In genomic region chr3:66473181-66473580, GRCh38 we compare ENCODE assay signal across 10 cellular contexts. TPM values are rescaled to one million over a fixed set of nuclear protein-coding genes. Genes with fewer than 3 reads are reported as not detected.
DNase-seq lines count a peak whose midpoint lies in the region; ATAC-seq and TF ChIP-seq lines count a peak whose summit lies in the region.
"Had no signal": no experiment of that assay in that cellular context is flagged by ENCODE, and none has a peak within 500 bp of the region (broad histone marks: within the 10 kb centered on the region; RNA-seq: fewer than 3 reads in every experiment).

No MANE protein-coding gene starts in this region.

- DNase-seq in activated CD4-positive, alpha-beta T cell treated with anti-CD3 and anti-CD28 coated beads, Interleukin-2, amount 10 ng/mL, durations not matched to agents 24 days and 14 days: peak; percentile 63
- no peak for DNase-seq in activated CD4-positive, alpha-beta T cell treated with anti-CD3 and anti-CD28 coated beads for 1 hour
- DNase-seq in fibroblast of villous mesenchyme (ENCODE audit: low read depth) (peak; percentile 41), head of caudate nucleus (no peak)
- DNase-seq in stimulated activated naive B cell treated with anti-CD40 and anti-IgM and Interleukin-4, amounts not matched to agents 10 μg/mL and 1 μg/mL and 100 μg/mL, for 72 hours: no peak
- DNase-seq: NCI-H1105 treated with DMSO at 0.1 percent for 48 hours had no signal

- no peak overlapping the region for H3K27ac Mint-ChIP-seq in activated CD4-positive, alpha-beta T cell treated with anti-CD3 and anti-CD28 coated beads, Interleukin-2, amount 10 ng/mL, durations not matched to agents 24 days and 14 days
- H3K27ac Mint-ChIP-seq in stimulated activated naive B cell treated with anti-CD40 and anti-IgM and Interleukin-4, amounts not matched to agents 10 μg/mL and 1 μg/mL and 100 μg/mL, for 72 hours: peak overlapping the region; percentile 74

- no peak for ATAC-seq in stimulated activated naive B cell treated with anti-CD40 and anti-IgM and Interleukin-4, amounts not matched to agents 10 μg/mL and 1 μg/mL and 100 μg/mL, for 72 hours (replicated peaks)
- ATAC-seq in GM19035 (IDR thresholded peaks at IDR 0.05; ENCODE audit: unreplicated experiment): no peak
- ATAC-seq in HG02642 (IDR thresholded peaks at IDR 0.05; ENCODE audit: poor library complexity, unreplicated experiment): no peak

- TF ChIP-seq CTCF in WI38 (IDR thresholded peaks at IDR 0.05; ENCODE audit: low read depth, low read length) (no peak), fibroblast of villous mesenchyme (IDR thresholded peaks at IDR 0.05; ENCODE audit: insufficient read depth, low read depth, low read length) (no peak)

- intact Hi-C loops in activated CD4-positive, alpha-beta T cell treated with anti-CD3 and anti-CD28 coated beads, Interleukin-2, amount 10 ng/mL, durations not matched to agents 24 days and 14 days (cut with micrococcal nuclease): loop anchor here (2.0 to 10.0 kb wide), 2 partner anchors 252 to 1182 kb away; partner anchors contain the start of genes SLC25A26 and SUCLG2
- intact Hi-C loops in head of caudate nucleus (cut with DNase I): no loop called here

- H3K27me3 Mint-ChIP-seq in activated CD4-positive, alpha-beta T cell treated with anti-CD3 and anti-CD28 coated beads, Interleukin-2, amount 10 ng/mL, durations not matched to agents 24 days and 14 days: no peaks in the 10 kb centered on the region
- H3K27me3 Mint-ChIP-seq in stimulated activated naive B cell treated with anti-CD40 and anti-IgM and Interleukin-4, amounts not matched to agents 10 μg/mL and 1 μg/mL and 100 μg/mL, for 72 hours: no peaks in the 10 kb centered on the region

- H3K9me3 Mint-ChIP-seq in activated CD4-positive, alpha-beta T cell treated with anti-CD3 and anti-CD28 coated beads, Interleukin-2, amount 10 ng/mL, durations not matched to agents 24 days and 14 days: peaks cover 4% of the 10 kb centered on the region
- H3K9me3 Mint-ChIP-seq in stimulated activated naive B cell treated with anti-CD40 and anti-IgM and Interleukin-4, amounts not matched to agents 10 μg/mL and 1 μg/mL and 100 μg/mL, for 72 hours: no peaks in the 10 kb centered on the region

- H3K4me3 Mint-ChIP-seq in activated CD4-positive, alpha-beta T cell treated with anti-CD3 and anti-CD28 coated beads, Interleukin-2, amount 10 ng/mL, durations not matched to agents 24 days and 14 days: no peak overlapping the region
- H3K4me3 Mint-ChIP-seq in stimulated activated naive B cell treated with anti-CD40 and anti-IgM and Interleukin-4, amounts not matched to agents 10 μg/mL and 1 μg/mL and 100 μg/mL, for 72 hours: peak overlapping the region; percentile 7 to 41

- H3K36me3 Mint-ChIP-seq in activated CD4-positive, alpha-beta T cell treated with anti-CD3 and anti-CD28 coated beads, Interleukin-2, amount 10 ng/mL, durations not matched to agents 24 days and 14 days (ENCODE audit: low read depth): peaks cover 20% of the 10 kb centered on the region
- H3K36me3 Mint-ChIP-seq in stimulated activated naive B cell treated with anti-CD40 and anti-IgM and Interleukin-4, amounts not matched to agents 10 μg/mL and 1 μg/mL and 100 μg/mL, for 72 hours: no peaks in the 10 kb centered on the region

- H3K4me3 ChIP-seq in WI38 (ENCODE audit: low read depth, low read length) (peak overlapping the region; percentile 18; the same call in 1 of the 2 replicates), fibroblast of villous mesenchyme (ENCODE audit: low read depth, low read length) (peak overlapping the region; percentile 19)
- H3K4me3 ChIP-seq: cardiac muscle cell had no signal

- H3K4me1 Mint-ChIP-seq in activated CD4-positive, alpha-beta T cell treated with anti-CD3 and anti-CD28 coated beads, Interleukin-2, amount 10 ng/mL, durations not matched to agents 24 days and 14 days: peaks cover 63% of the 10 kb centered on the region
- peaks cover 37 to 50% of the 10 kb centered on the region in 2 donors for H3K4me1 Mint-ChIP-seq in stimulated activated naive B cell treated with anti-CD40 and anti-IgM and Interleukin-4, amounts not matched to agents 10 μg/mL and 1 μg/mL and 100 μg/mL, for 72 hours

RNA-seq across cellular contexts. Expression of gene LRIG1, which starts 27.6 kb away (rescaled TPM):
- total RNA-seq in activated CD4-positive, alpha-beta T cell treated with anti-CD3 and anti-CD28 coated beads, Interleukin-2, amount 10 ng/mL, durations not matched to agents 24 days and 14 days: 50.3 and 52.8 TPM in 2 replicates
- total RNA-seq in fibroblast of villous mesenchyme: 10.4 and 17.1 TPM in 2 replicates

Comparison
In these comparisons a context has a peak if more than half of its experiments do, and no peak if none do; other contexts are left out.
1. DNase-seq: peak in activated CD4-positive, alpha-beta T cell treated with anti-CD3 and anti-CD28 coated beads, Interleukin-2, amount 10 ng/mL, durations not matched to agents 24 days and 14 days (single experiment) and fibroblast of villous mesenchyme (single experiment); none in activated CD4-positive, alpha-beta T cell treated with anti-CD3 and anti-CD28 coated beads for 1 hour (single experiment), stimulated activated naive B cell treated with anti-CD40 and anti-IgM and Interleukin-4, amounts not matched to agents 10 μg/mL and 1 μg/mL and 100 μg/mL, for 72 hours (single experiment) and head of caudate nucleus (0 of 42).